ENCODE assay signal across 8 cellular contexts in the genomic region with DNA sequence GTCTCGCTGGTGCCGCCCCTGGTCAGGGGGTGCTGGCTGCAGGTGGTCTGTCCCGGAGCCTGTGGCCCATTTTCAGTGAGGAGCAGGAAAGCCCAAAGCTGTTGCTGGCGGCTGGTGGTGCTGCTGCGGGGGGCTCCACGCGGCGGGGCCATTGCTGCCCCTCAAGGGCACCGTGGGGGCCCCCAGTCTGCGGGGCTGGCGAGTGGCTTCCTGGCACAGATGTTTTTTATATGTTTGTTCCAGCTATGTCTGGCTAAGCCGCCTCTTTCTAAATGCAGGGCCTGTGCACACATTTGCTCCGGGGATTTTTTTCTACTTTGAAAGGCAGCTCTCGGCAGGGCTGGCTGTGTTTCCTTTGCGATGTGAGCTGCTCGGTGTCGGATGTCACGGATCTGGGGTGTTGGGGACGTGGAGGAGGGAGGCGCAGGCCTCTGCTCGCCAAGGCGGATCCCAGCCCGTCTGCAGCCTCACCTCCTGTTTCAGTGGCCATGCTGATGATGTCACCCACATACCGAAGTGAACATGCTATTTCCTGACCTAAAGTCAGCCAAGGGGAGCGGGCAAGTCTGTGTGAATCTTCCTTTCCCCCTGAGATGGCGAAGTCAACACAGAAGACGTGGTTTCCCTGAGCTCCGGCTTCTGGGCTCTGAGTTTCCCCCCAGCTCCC.
DNase-seq lines count a peak whose midpoint lies in the region; FAIRE-seq and TF ChIP-seq lines count a peak whose summit lies in the region.
"Had no signal": no experiment of that assay in that cellular context is flagged by ENCODE, and none has a peak within 500 bp of the region (broad histone marks: within the 10 kb centered on the region; RNA-seq: fewer than 3 reads in every experiment).

No MANE protein-coding gene starts in this region.

- H3K27ac Mint-ChIP-seq in Calu3 (ENCODE audit: unreplicated experiment) = no peak overlapping the region
- H3K27ac Mint-ChIP-seq in activated naive CD4-positive, alpha-beta T cell treated with anti-CD3 and anti-CD28 coated beads, Interleukin-2, amount 10 ng/mL, durations not matched to agents 7 days and 5 days = no peak overlapping the region
- no peak overlapping the region for H3K27ac Mint-ChIP-seq in activated CD4-positive, alpha-beta memory T cell treated with anti-CD3 and anti-CD28 coated beads, Interleukin-2, amount 10 ng/mL, durations not matched to agents 7 days and 5 days

- FAIRE-seq in kidney (lab: Jason Lieb, UNC) = no peak

- no peak overlapping the region for H3K9ac ChIP-seq in kidney (ENCODE audit: low read length in 2 of 2)

- H3K27ac ChIP-seq in kidney (ENCODE audit: low read depth in 2 of 2, low read length in 2 of 2) (no peak overlapping the region), tibial artery (peak overlapping the region; percentile 13 to 60)

- POLR2A ChIA-PET in activated CD4-positive, alpha-beta memory T cell treated with anti-CD3 and anti-CD28 coated beads, Interleukin-2, amount 10 ng/mL, durations not matched to agents 7 days and 5 days (lab: Charles Lee) = no interaction called here

- H3K36me3 ChIP-seq in kidney (ENCODE audit: control insufficient read depth in 1 of 2, insufficient read depth in 2 of 2, low read length in 2 of 2) (no peaks in the 10 kb centered on the region), tibial artery (no peaks in the 10 kb centered on the region)

- peaks cover 11% of the 10 kb centered on the region for H3K4me1 Mint-ChIP-seq in Calu3 (ENCODE audit: low read depth, unreplicated experiment)
- no peaks in the 10 kb centered on the region for H3K4me1 Mint-ChIP-seq in activated naive CD4-positive, alpha-beta T cell treated with anti-CD3 and anti-CD28 coated beads, Interleukin-2, amount 10 ng/mL, durations not matched to agents 7 days and 5 days
- no peaks in the 10 kb centered on the region for H3K4me1 Mint-ChIP-seq in activated CD4-positive, alpha-beta memory T cell treated with anti-CD3 and anti-CD28 coated beads, Interleukin-2, amount 10 ng/mL, durations not matched to agents 7 days and 5 days

- H3K4me3 ChIP-seq in cardiac fibroblast (replicated peaks in 1 of 2; ENCODE audit: low read depth in 2 of 2, low read length in 2 of 2) (no peak overlapping the region), kidney (ENCODE audit: low read length in 2 of 2) (no peak overlapping the region), tibial artery (no peak overlapping the region)

- DNase-seq in M059J (ENCODE audit: low read depth) (peak; percentile 89), cardiac fibroblast (ENCODE audit: low read depth in 2 of 2) (peak; percentile 91 to 94), kidney (peak; percentile 66), tibial artery (peak in 1 of 2 donors; percentile 51), Calu3 (no peak)
- DNase-seq in activated naive CD4-positive, alpha-beta T cell treated with anti-CD3 and anti-CD28 coated beads, Interleukin-2, amount 10 ng/mL, durations not matched to agents 7 days and 5 days = no peak
- no peak for DNase-seq in activated CD4-positive, alpha-beta memory T cell treated with anti-CD3 and anti-CD28 coated beads, Interleukin-2, amount 10 ng/mL, durations not matched to agents 7 days and 5 days
- DNase-seq: NCI-H187 had no signal

- H3K9me3 ChIP-seq in kidney (ENCODE audit: control insufficient read depth in 1 of 2, low read length in 2 of 2) (peaks cover 0 to under 1% of the 10 kb centered on the region in 2 donors), tibial artery (peaks cover 0 to 3% (median 3%) of the 10 kb centered on the region in 3 donors)

- H3K27me3 ChIP-seq in tibial artery = no peaks in the 10 kb centered on the region

- no peaks in the 10 kb centered on the region for H3K36me3 Mint-ChIP-seq in Calu3 (ENCODE audit: insufficient read depth, unreplicated experiment)
- no peaks in the 10 kb centered on the region for H3K36me3 Mint-ChIP-seq in activated naive CD4-positive, alpha-beta T cell treated with anti-CD3 and anti-CD28 coated beads, Interleukin-2, amount 10 ng/mL, durations not matched to agents 7 days and 5 days
- no peaks in the 10 kb centered on the region for H3K36me3 Mint-ChIP-seq in activated CD4-positive, alpha-beta memory T cell treated with anti-CD3 and anti-CD28 coated beads, Interleukin-2, amount 10 ng/mL, durations not matched to agents 7 days and 5 days (ENCODE audit: low read depth)

- no peak for TF ChIP-seq CTCF in cardiac fibroblast (IDR thresholded peaks at IDR 0.05; ENCODE audit: low read depth, low read length)
- TF ChIP-seq CTCF in kidney (IDR thresholded peaks at IDR 0.05; ENCODE audit: borderline replicate concordance, extremely low read depth, insufficient read depth) = no peak
- TF ChIP-seq CTCF in tibial artery (IDR thresholded peaks at IDR 0.05) = no peak
- TF ChIP-seq CTCF in Calu3 (IDR thresholded peaks at IDR 0.05; ENCODE audit: unreplicated experiment) = no peak

- H3K27me3 Mint-ChIP-seq in Calu3 (ENCODE audit: unreplicated experiment) = peaks cover 36% of the 10 kb centered on the region
- peaks cover 12% of the 10 kb centered on the region for H3K27me3 Mint-ChIP-seq in activated naive CD4-positive, alpha-beta T cell treated with anti-CD3 and anti-CD28 coated beads, Interleukin-2, amount 10 ng/mL, durations not matched to agents 7 days and 5 days
- no peaks in the 10 kb centered on the region for H3K27me3 Mint-ChIP-seq in activated CD4-positive, alpha-beta memory T cell treated with anti-CD3 and anti-CD28 coated beads, Interleukin-2, amount 10 ng/mL, durations not matched to agents 7 days and 5 days

- intact Hi-C loops in kidney (cut with DNase I) = no loop called here
- intact Hi-C loops in tibial artery (cut with DNase I; ENCODE audit: low total_unique reads) = no loop called here
- intact Hi-C loops in Calu3 (cut with micrococcal nuclease; ENCODE audit: unreplicated experiment) = no loop called here

- H3K9me3 Mint-ChIP-seq in Calu3 (ENCODE audit: low read depth, unreplicated experiment) = peaks cover 2% of the 10 kb centered on the region
- H3K9me3 Mint-ChIP-seq in activated naive CD4-positive, alpha-beta T cell treated with anti-CD3 and anti-CD28 coated beads, Interleukin-2, amount 10 ng/mL, durations not matched to agents 7 days and 5 days = peaks cover 11% of the 10 kb centered on the region
- H3K9me3 Mint-ChIP-seq in activated CD4-positive, alpha-beta memory T cell treated with anti-CD3 and anti-CD28 coated beads, Interleukin-2, amount 10 ng/mL, durations not matched to agents 7 days and 5 days = peaks cover 5% of the 10 kb centered on the region

- CTCF ChIA-PET in Calu3 (lab: Charles Lee) = no interaction called here
- CTCF ChIA-PET in activated naive CD4-positive, alpha-beta T cell treated with anti-CD3 and anti-CD28 coated beads, Interleukin-2, amount 10 ng/mL, durations not matched to agents 7 days and 5 days (lab: Charles Lee) = no interaction called here
- CTCF ChIA-PET in activated CD4-positive, alpha-beta memory T cell treated with anti-CD3 and anti-CD28 coated beads, Interleukin-2, amount 10 ng/mL, durations not matched to agents 7 days and 5 days (lab: Charles Lee) = no interaction called here

- no peaks in the 10 kb centered on the region for H3K4me1 ChIP-seq in kidney (ENCODE audit: control insufficient read depth in 1 of 2, insufficient read depth in 1 of 2, low read depth in 1 of 2, low read length in 2 of 2)
- peaks cover 0 to 25% (median 19%) of the 10 kb centered on the region in 4 donors for H3K4me1 ChIP-seq in tibial artery

- no peak overlapping the region for H3K4me3 Mint-ChIP-seq in Calu3 (ENCODE audit: low read depth, unreplicated experiment)
- H3K4me3 Mint-ChIP-seq in activated naive CD4-positive, alpha-beta T cell treated with anti-CD3 and anti-CD28 coated beads, Interleukin-2, amount 10 ng/mL, durations not matched to agents 7 days and 5 days = no peak overlapping the region
- H3K4me3 Mint-ChIP-seq in activated CD4-positive, alpha-beta memory T cell treated with anti-CD3 and anti-CD28 coated beads, Interleukin-2, amount 10 ng/mL, durations not matched to agents 7 days and 5 days = no peak overlapping the region

- no TSS peak for BruUV-seq in Calu3 (replicated peaks; lab: Mats Ljungman, UMichigan)

Comparison
In these comparisons a context has a peak if more than half of its experiments do, and no peak if none do; other contexts are left out.
1. DNase-seq: peak in M059J (single experiment), cardiac fibroblast (2 of 2) and kidney (single experiment); none in Calu3 (single experiment), activated naive CD4-positive, alpha-beta T cell treated with anti-CD3 and anti-CD28 coated beads, Interleukin-2, amount 10 ng/mL, durations not matched to agents 7 days and 5 days (single experiment) and activated CD4-positive, alpha-beta memory T cell treated with anti-CD3 and anti-CD28 coated beads, Interleukin-2, amount 10 ng/mL, durations not matched to agents 7 days and 5 days (single experiment).
2. H3K27ac ChIP-seq: peak in tibial artery (2 of 2); none in kidney (0 of 2).